Comparison of ENCODE assay signal across 1 cellular context in genomic region chr22:21678842-21679241, GRCh38.
A peak's percentile ranks its signal among the peaks of the same experiment; 100 is the strongest.
TF ChIP-seq lines count a peak whose summit lies in the region.

No MANE protein-coding gene starts in this region.

TF ChIP-seq in K562, 482 proteins besides CTCF, POLR2A, EP300 and RAD21:
- 0 out of 2 replicates have a peak, but pooled peaks have one; percentile 54 for TF ChIP-seq SLC30A9 (CRISPR knock-in tag; IDR thresholded peaks at IDR 0.05)
- 0 out of 2 replicates have a peak, but pooled peaks have one; percentile 36 for TF ChIP-seq ZBTB1 (CRISPR knock-in tag; IDR thresholded peaks at IDR 0.05; ENCODE audit: borderline replicate concordance, low read depth)
- peak; percentile 57; the same call in 1 of the 2 replicates for TF ChIP-seq THAP12 (CRISPR knock-in tag; IDR thresholded peaks at IDR 0.05)
